ENCODE assay signal across 20 cellular contexts in genomic region chr6:158914923-158915322, GRCh38.
"Had no signal": no experiment of that assay in that cellular context is flagged by ENCODE, and none has a peak within 500 bp of the region (broad histone marks: within the 10 kb centered on the region; RNA-seq: fewer than 3 reads in every experiment).

No MANE protein-coding gene starts in this region.

- H3K4me3 ChIP-seq: cardiac muscle cell, lower lobe of right lung, suprapubic skin, transverse colon had no signal

- H3K4me1 ChIP-seq: foreskin keratinocyte had no signal

- H3K27ac Mint-ChIP-seq: activated CD4-positive, alpha-beta T cell treated with anti-CD3 and anti-CD28 coated beads for 36 hours; activated naive CD8-positive, alpha-beta T cell treated with anti-CD3 and anti-CD28 coated beads for 36 hours; endodermal cell; nephron had no signal

- ATAC-seq: activated CD4-positive, alpha-beta T cell treated with anti-CD3 and anti-CD28 coated beads for 36 hours; foreskin keratinocyte; left cardiac atrium; lower lobe of right lung; stimulated activated naive CD8-positive, alpha-beta T cell treated with anti-CD3 and anti-CD28 coated beads, Interleukin-15, amount 100 ng/mL, for 72 hours had no signal

- H3K27me3 ChIP-seq: cardiac muscle cell, foreskin keratinocyte, suprapubic skin, transverse colon had no signal

- H3K36me3 ChIP-seq: cardiac muscle cell, lower lobe of right lung, suprapubic skin, transverse colon had no signal

- H3K36me3 Mint-ChIP-seq: activated naive CD8-positive, alpha-beta T cell treated with anti-CD3 and anti-CD28 coated beads for 36 hours had no signal

- FAIRE-seq: islet of Langerhans had no signal

- H3K9me3 Mint-ChIP-seq: activated naive CD8-positive, alpha-beta T cell treated with anti-CD3 and anti-CD28 coated beads for 36 hours; nephron had no signal

- DNase-seq: activated CD4-positive, alpha-beta T cell treated with anti-CD3 and anti-CD28 coated beads for 36 hours; activated CD4-positive, alpha-beta T cell treated with anti-CD3 and anti-CD28 coated beads, Interleukin-2, amount 50 U/mL, for 48 hours; activated naive CD4-positive, alpha-beta T cell; activated naive CD8-positive, alpha-beta T cell treated with anti-CD3 and anti-CD28 coated beads for 36 hours; activated T-cell treated with anti-CD3 and anti-CD28 coated beads for 4 hours; amniotic stem cell; endodermal cell; foreskin keratinocyte; hippocampal formation; left cardiac atrium; lower lobe of right lung; nucleus accumbens; stimulated activated CD4-positive, alpha-beta T cell treated with anti-CD3 and anti-CD28 coated beads, Interleukin-1b, Interleukin-23, amount 100 ng/mL, for 48 hours; stimulated activated naive CD8-positive, alpha-beta T cell treated with anti-CD3 and anti-CD28 coated beads, Interleukin-15, amount 100 ng/mL, for 72 hours; T1000; transverse colon had no signal

- H3K27me3 Mint-ChIP-seq: activated CD4-positive, alpha-beta T cell treated with anti-CD3 and anti-CD28 coated beads for 36 hours; activated naive CD8-positive, alpha-beta T cell treated with anti-CD3 and anti-CD28 coated beads for 36 hours; stimulated activated naive CD8-positive, alpha-beta T cell treated with anti-CD3 and anti-CD28 coated beads, Interleukin-15, amount 100 ng/mL, for 72 hours had no signal

- H3K9me3 ChIP-seq: lower lobe of right lung, suprapubic skin, transverse colon had no signal

- H3K4me3 Mint-ChIP-seq: activated CD4-positive, alpha-beta T cell treated with anti-CD3 and anti-CD28 coated beads for 36 hours; activated naive CD8-positive, alpha-beta T cell treated with anti-CD3 and anti-CD28 coated beads for 36 hours; endodermal cell; nephron; stimulated activated naive CD8-positive, alpha-beta T cell treated with anti-CD3 and anti-CD28 coated beads, Interleukin-15, amount 100 ng/mL, for 72 hours had no signal

- H3K27ac ChIP-seq: cardiac muscle cell, foreskin keratinocyte, lower lobe of right lung, suprapubic skin, transverse colon had no signal
